Comparison of ENCODE assay signal across 8 cellular contexts in the genomic region with DNA sequence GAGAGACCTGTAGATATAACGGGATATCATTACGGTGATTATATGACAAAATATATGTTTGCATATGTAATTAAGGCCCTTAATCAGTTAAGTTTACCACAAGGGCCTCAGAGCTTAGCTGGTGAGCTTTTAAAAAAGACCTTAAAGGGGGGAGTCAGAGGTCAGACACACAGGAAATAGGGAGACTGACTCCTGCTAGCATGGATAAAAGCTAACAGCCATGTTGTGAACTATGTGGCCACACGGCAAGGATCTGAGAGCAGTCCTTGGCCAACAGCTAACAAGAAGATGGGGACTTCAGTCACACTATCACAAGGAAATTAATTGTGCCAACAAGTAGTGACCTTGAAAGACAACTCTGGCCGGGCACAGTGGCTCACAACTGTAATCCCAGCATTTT. TPM values are rescaled to one million over a fixed set of nuclear protein-coding genes. Genes with fewer than 3 reads are reported as not detected.
A peak's percentile ranks its signal among the peaks of the same experiment; 100 is the strongest.
DNase-seq lines count a peak whose midpoint lies in the region; ATAC-seq, FAIRE-seq and TF ChIP-seq lines count a peak whose summit lies in the region.

No MANE protein-coding gene starts in this region.

- no peaks in the 10 kb centered on the region for H3K27me3 Mint-ChIP-seq in type B pancreatic cell

- no peaks in the 10 kb centered on the region for H3K9me1 ChIP-seq in keratinocyte (ENCODE audit: control insufficient read depth, extremely low read depth, insufficient read depth, low read length)

- no peak for TF ChIP-seq CTCF in heart right ventricle (IDR thresholded peaks at IDR 0.05)
- TF ChIP-seq CTCF in SU-DHL-6 (IDR thresholded peaks at IDR 0.05; ENCODE audit: insufficient read depth, low read length, poor library complexity, severe bottlenecking), result no peak
- TF ChIP-seq CTCF in keratinocyte (optimal IDR thresholded peaks at IDR 0.05 in 1 of 3, IDR thresholded peaks at IDR 0.05 in 1 of 3, conservative IDR thresholded peaks at IDR 0.05 in 1 of 3; ENCODE audit: extremely low read depth in 1 of 3, insufficient read depth in 2 of 3, low read length in 3 of 3), result no peak
- TF ChIP-seq CTCF in type B pancreatic cell (conservative IDR thresholded peaks at IDR 0.05), result no peak

- H3K4me1 Mint-ChIP-seq in type B pancreatic cell (ENCODE audit: unreplicated experiment), result peaks cover 26% of the 10 kb centered on the region

- no peaks in the 10 kb centered on the region for H3K9me3 Mint-ChIP-seq in type B pancreatic cell

- H3K4me1 ChIP-seq in heart right ventricle, result peaks cover 4 to 46% (median 35%) of the 10 kb centered on the region in 9 donors
- H3K4me1 ChIP-seq in keratinocyte (ENCODE audit: control insufficient read depth, extremely low read depth, insufficient read depth, low read length), result peaks cover 21% of the 10 kb centered on the region

- no peak overlapping the region for H3K4me3 ChIP-seq in heart right ventricle
- H3K4me3 ChIP-seq in SU-DHL-6 (ENCODE audit: insufficient read depth, low read length, poor library complexity, severe bottlenecking), result peak overlapping the region; percentile 86
- no peak overlapping the region for H3K4me3 ChIP-seq in keratinocyte (ENCODE audit: control insufficient read depth in 2 of 3, extremely low read depth in 1 of 3, insufficient read depth in 2 of 3, low read depth in 1 of 3, low read length in 3 of 3)

- H3K9me2 ChIP-seq in SU-DHL-6 (replicated peaks; ENCODE audit: insufficient read depth, low read length), result no peaks in the 10 kb centered on the region

- H3K36me3 Mint-ChIP-seq in type B pancreatic cell, result peaks cover 9% of the 10 kb centered on the region

- DNase-seq in heart right ventricle (no peak), cardiac septum (ENCODE audit: low spot score) (no peak), keratinocyte (ENCODE audit: low read depth, low spot score) (no peak), type B pancreatic cell (ENCODE audit: extremely low spot score, unreplicated experiment) (no peak), NCI-H1694 (lab: John Stamatoyannopoulos, UW) (no peak), head of caudate nucleus (no peak)

- peak overlapping the region; percentile 52 for H3K27ac Mint-ChIP-seq in type B pancreatic cell

- peaks cover 16% of the 10 kb centered on the region; the same call in 1 of the 2 replicates for H3F3A ChIP-seq in SU-DHL-6 (ENCODE audit: insufficient read depth)

- FAIRE-seq in keratinocyte (lab: Jason Lieb, UNC), result no peak

- H3K36me3 ChIP-seq in heart right ventricle (peaks cover 0 to 2% (median 0%) of the 10 kb centered on the region in 9 donors), SU-DHL-6 (ENCODE audit: low read length) (no peaks in the 10 kb centered on the region), keratinocyte (ENCODE audit: control insufficient read depth in 2 of 2, extremely low read depth in 1 of 2, insufficient read depth in 2 of 2, low read length in 2 of 2) (no peaks in the 10 kb centered on the region)

- intact Hi-C loops in heart right ventricle (cut with DNase I), result loop anchor here in 2 of 10 donors (5.0 to 10.0 kb wide), 2 partner anchors 364 to 442 kb away; no protein-coding TSS in a partner anchor
- intact Hi-C loops in cardiac septum (cut with DNase I), result no loop called here
- intact Hi-C loops in head of caudate nucleus (cut with DNase I), result no loop called here

- 62 to 64% methylated on average over 4 of the region's 4 CpGs for WGBS in heart right ventricle, 2 donors

- peaks cover 0 to 5% (median under 1%) of the 10 kb centered on the region in 11 donors for H3K9me3 ChIP-seq in heart right ventricle
- H3K9me3 ChIP-seq in SU-DHL-6 (ENCODE audit: insufficient read depth, low read length), result no peaks in the 10 kb centered on the region
- no peaks in the 10 kb centered on the region for H3K9me3 ChIP-seq in keratinocyte (ENCODE audit: control insufficient read depth, low read depth, low read length)

- H3K9ac ChIP-seq in SU-DHL-6 (ENCODE audit: low read length) (peak overlapping the region; percentile 89), keratinocyte (ENCODE audit: control insufficient read depth, extremely low read depth, insufficient read depth, low read length) (no peak overlapping the region)

- ATAC-seq in heart right ventricle (no peak), GM21619 (IDR thresholded peaks at IDR 0.05; ENCODE audit: unreplicated experiment) (no peak)

- peaks cover 73% of the 10 kb centered on the region for H3K79me2 ChIP-seq in SU-DHL-6 (ENCODE audit: insufficient read depth, low read length)
- peaks cover 72% of the 10 kb centered on the region for H3K79me2 ChIP-seq in keratinocyte (ENCODE audit: control insufficient read depth, insufficient read depth, low read length)

- H3K4me2 ChIP-seq in SU-DHL-6 (ENCODE audit: low read depth, low read length, poor library complexity, severe bottlenecking) (peak overlapping the region; percentile 92), keratinocyte (ENCODE audit: control insufficient read depth, extremely low read depth, insufficient read depth, low read depth, low read length) (peak overlapping the region; percentile 93)

- H3K27ac ChIP-seq in heart right ventricle (peak overlapping the region in 6 of 10 donors; percentile 7 to 43 (median 20)), SU-DHL-6 (ENCODE audit: low read depth, low read length) (peak overlapping the region; percentile 90), keratinocyte (ENCODE audit: control insufficient read depth, insufficient read depth, low read length) (peak overlapping the region; percentile 14)

- H4K20me1 ChIP-seq in SU-DHL-6 (ENCODE audit: low read depth, low read length), result no peaks in the 10 kb centered on the region
- H4K20me1 ChIP-seq in keratinocyte (ENCODE audit: control insufficient read depth, extremely low read depth, insufficient read depth, low read length), result no peaks in the 10 kb centered on the region

- dilution Hi-C loops in keratinocyte (cut with MboI; ENCODE audit: extremely low pct_ligation_motif_present, low sequenced_read_pairs), result no loop called here

- peak overlapping the region; percentile 64 for H3K4me3 Mint-ChIP-seq in type B pancreatic cell

- no peak overlapping the region for H2AFZ ChIP-seq in SU-DHL-6 (ENCODE audit: low read depth, low read length, severe bottlenecking)
- peak overlapping the region; percentile 1 for H2AFZ ChIP-seq in keratinocyte (ENCODE audit: control insufficient read depth, low read length)

- H3K27me3 ChIP-seq in heart right ventricle, result no peaks in the 10 kb centered on the region
- H3K27me3 ChIP-seq in SU-DHL-6 (ENCODE audit: low read length), result no peaks in the 10 kb centered on the region
- H3K27me3 ChIP-seq in keratinocyte (ENCODE audit: control insufficient read depth, extremely low read depth, insufficient read depth, low read length), result no peaks in the 10 kb centered on the region

RNA-seq across cellular contexts. Expression of gene STAG1, which starts 3.1 kb away (rescaled TPM):
- total RNA-seq in heart right ventricle (10 to 100 TPM; 16.4 to 27.6 (median 19.8) TPM), cardiac septum (24.0 TPM), type B pancreatic cell (ENCODE audit: low replicate concordance) (33.7 and 45.5 TPM in 2 replicates)
- polyA plus RNA-seq in heart right ventricle (1 to 10 TPM; 8.0 to 9.0 TPM), keratinocyte (5.9 to 11.8 TPM (median 7.1 TPM) in 3 replicates)
- polyA plus RNA-seq in keratinocyte (2011; ENCODE audit: low read depth), result 16.5 TPM
- 4.0 and 7.7 TPM in 2 replicates for polyA plus RNA-seq in keratinocyte (2011; cell fraction: cytosol; rRNA removed)
- 7.1 and 10.2 TPM in 2 replicates for polyA plus RNA-seq in keratinocyte (2011; cell fraction: nucleus; rRNA removed)
- polyA plus RNA-seq in keratinocyte (2012; ENCODE audit: low replicate concordance), result 6.6 and 7.9 TPM in 2 replicates
- polyA minus RNA-seq in keratinocyte, result 5.1 to 21.3 TPM (median 7.5 TPM) in 3 replicates
- polyA minus RNA-seq in keratinocyte (2011; cell fraction: cytosol; rRNA and poly(A)+ RNA removed), result 8.8 TPM
- 11.5 and 21.4 TPM in 2 replicates for polyA minus RNA-seq in keratinocyte (2011; cell fraction: nucleus; rRNA and poly(A)+ RNA removed)

Comparison
In these comparisons a context has a peak if more than half of its experiments do, and no peak if none do; other contexts are left out.
1. H3K27ac ChIP-seq: peak in every context shown above with its lines; median percentile 90 in SU-DHL-6; 20 in heart right ventricle; 14 in keratinocyte.